Comparison of ENCODE assay signal across 22 cellular contexts in genomic region chr6:132607544-132608233, GRCh38. TPM values are rescaled to one million over a fixed set of nuclear protein-coding genes. Genes with fewer than 3 reads are reported as not detected.
DNase-seq lines count a peak whose midpoint lies in the region; ATAC-seq and TF ChIP-seq lines count a peak whose summit lies in the region.
"Had no signal": no experiment of that assay in that cellular context is flagged by ENCODE, and none has a peak within 500 bp of the region (broad histone marks: within the 10 kb centered on the region; RNA-seq: fewer than 3 reads in every experiment).

No MANE protein-coding gene starts in this region.

- DNase-seq in HT-29 (ENCODE audit: low spot score) (peak; percentile 81), mucosa of gallbladder (ENCODE audit: low spot score) (peak; percentile 21), NCI-H1417 treated with DMSO at 0.1 percent for 48 hours (lab: John Stamatoyannopoulos, UW) (no peak), dedifferentiated amniotic fluid mesenchymal stem cell (ENCODE audit: extremely low spot score) (no peak)
- no peak for DNase-seq in stimulated activated effector memory CD8-positive, alpha-beta T cell treated with anti-CD3 and anti-CD28 coated beads, Interleukin-12 subunit alpha, Interleukin-12 subunit beta, amount 100 ng/mL, for 72 hours (ENCODE audit: low spot score in 2 of 2)
- DNase-seq: activated CD4-positive, alpha-beta T cell treated with anti-CD3 and anti-CD28 coated beads, Interleukin-2, amount 50 U/mL, for 1 hour; activated T-cell treated with anti-CD3 and anti-CD28 coated beads, Interleukin-2, amount 50 U/mL, for 1 hour; cortex of kidney; HCEC 1CT; Kasumi-1; lower lobe of right lung; NCI-H1105 treated with DMSO at 0.1 percent for 48 hours; NCI-H2171; stimulated activated CD4-positive, alpha-beta T cell treated with anti-CD3 and anti-CD28 coated beads, Interleukin-2, amount 100 ng/mL, for 48 hours had no signal

- H3K9me3 Mint-ChIP-seq in stimulated activated effector memory CD8-positive, alpha-beta T cell treated with anti-CD3 and anti-CD28 coated beads, Interleukin-12 subunit alpha, Interleukin-12 subunit beta, amount 100 ng/mL, for 72 hours = no peaks in the 10 kb centered on the region
- H3K9me3 Mint-ChIP-seq: activated naive CD4-positive, alpha-beta T cell treated with anti-CD3 and anti-CD28 coated beads, Interleukin-2, amount 50 U/mL, for 72 hours; brain had no signal

- TF ChIP-seq POLR2A in GM18505 (IDR thresholded peaks at IDR 0.05; ENCODE audit: borderline replicate concordance, extremely low read depth, insufficient read depth, insufficient read length) = no peak

- H3K4me3 Mint-ChIP-seq in stimulated activated effector memory CD8-positive, alpha-beta T cell treated with anti-CD3 and anti-CD28 coated beads, Interleukin-12 subunit alpha, Interleukin-12 subunit beta, amount 100 ng/mL, for 72 hours = no peak overlapping the region
- H3K4me3 Mint-ChIP-seq: brain had no signal

- H3K4me1 Mint-ChIP-seq in stimulated activated effector memory CD8-positive, alpha-beta T cell treated with anti-CD3 and anti-CD28 coated beads, Interleukin-12 subunit alpha, Interleukin-12 subunit beta, amount 100 ng/mL, for 72 hours = no peaks in the 10 kb centered on the region

- ATAC-seq in GM18909 (IDR thresholded peaks at IDR 0.05; ENCODE audit: poor library complexity, unreplicated experiment) = peak; percentile 85
- ATAC-seq in HG02943 (IDR thresholded peaks at IDR 0.05; ENCODE audit: low read depth, unreplicated experiment) = peak; percentile 69
- ATAC-seq in GM18505 (IDR thresholded peaks at IDR 0.05; ENCODE audit: unreplicated experiment) = no peak
- ATAC-seq in stimulated activated effector memory CD8-positive, alpha-beta T cell treated with anti-CD3 and anti-CD28 coated beads, Interleukin-12 subunit alpha, Interleukin-12 subunit beta, amount 100 ng/mL, for 72 hours = no peak
- ATAC-seq: activated naive CD4-positive, alpha-beta T cell treated with anti-CD3 and anti-CD28 coated beads, Interleukin-2, amount 50 U/mL, for 72 hours; gastroesophageal sphincter; lower lobe of right lung had no signal

- no peak overlapping the region for H3K27ac Mint-ChIP-seq in stimulated activated effector memory CD8-positive, alpha-beta T cell treated with anti-CD3 and anti-CD28 coated beads, Interleukin-12 subunit alpha, Interleukin-12 subunit beta, amount 100 ng/mL, for 72 hours
- H3K27ac Mint-ChIP-seq: activated naive CD4-positive, alpha-beta T cell treated with anti-CD3 and anti-CD28 coated beads, Interleukin-2, amount 50 U/mL, for 72 hours; brain had no signal

- no peaks in the 10 kb centered on the region for H3K36me3 Mint-ChIP-seq in stimulated activated effector memory CD8-positive, alpha-beta T cell treated with anti-CD3 and anti-CD28 coated beads, Interleukin-12 subunit alpha, Interleukin-12 subunit beta, amount 100 ng/mL, for 72 hours
- H3K36me3 Mint-ChIP-seq: activated naive CD4-positive, alpha-beta T cell treated with anti-CD3 and anti-CD28 coated beads, Interleukin-2, amount 50 U/mL, for 72 hours; brain had no signal

RNA-seq across cellular contexts. Expression of gene TAAR2, which starts 16.4 kb away (rescaled TPM):
- not detected in 2 replicates for total RNA-seq in HT-29 (2014; rRNA removed; shearing (Covaris generic))
- total RNA-seq in mucosa of gallbladder = not detected
- total RNA-seq: activated naive CD4-positive, alpha-beta T cell treated with anti-CD3 and anti-CD28 coated beads, Interleukin-2, amount 50 U/mL, for 72 hours; Daoy; gastroesophageal sphincter; lower lobe of right lung; omental fat pad had no signal

RNA-seq across cellular contexts. Expression of gene TAAR5, which starts 18.1 kb away (rescaled TPM):
- total RNA-seq in HT-29 (2014; rRNA removed; shearing (Covaris generic)) = not detected in 2 replicates
- total RNA-seq in mucosa of gallbladder = not detected
- total RNA-seq: activated naive CD4-positive, alpha-beta T cell treated with anti-CD3 and anti-CD28 coated beads, Interleukin-2, amount 50 U/mL, for 72 hours; Daoy; gastroesophageal sphincter; lower lobe of right lung; omental fat pad had no signal

RNA-seq across cellular contexts. Expression of gene TAAR6, which starts 37.6 kb away (rescaled TPM):
- total RNA-seq in HT-29 (2014; rRNA removed; shearing (Covaris generic)) = not detected in 2 replicates
- not detected for total RNA-seq in mucosa of gallbladder
- total RNA-seq: activated naive CD4-positive, alpha-beta T cell treated with anti-CD3 and anti-CD28 coated beads, Interleukin-2, amount 50 U/mL, for 72 hours; Daoy; gastroesophageal sphincter; lower lobe of right lung; omental fat pad had no signal

RNA-seq across cellular contexts. Expression of gene TAAR1, which starts 51.3 kb away (rescaled TPM):
- total RNA-seq in HT-29 (2014; rRNA removed; shearing (Covaris generic)) = not detected in 2 replicates
- not detected for total RNA-seq in mucosa of gallbladder
- total RNA-seq: activated naive CD4-positive, alpha-beta T cell treated with anti-CD3 and anti-CD28 coated beads, Interleukin-2, amount 50 U/mL, for 72 hours; Daoy; gastroesophageal sphincter; lower lobe of right lung; omental fat pad had no signal

RNA-seq across cellular contexts. Expression of gene TAAR8, which starts 55.2 kb away (rescaled TPM):
- total RNA-seq in HT-29 (2014; rRNA removed; shearing (Covaris generic)) = not detected in 2 replicates
- not detected for total RNA-seq in mucosa of gallbladder
- total RNA-seq: activated naive CD4-positive, alpha-beta T cell treated with anti-CD3 and anti-CD28 coated beads, Interleukin-2, amount 50 U/mL, for 72 hours; Daoy; gastroesophageal sphincter; lower lobe of right lung; omental fat pad had no signal

Comparison
In these comparisons a context has a peak if more than half of its experiments do, and no peak if none do; other contexts are left out.
1. ATAC-seq: peak in GM18909 (single experiment) and HG02943 (single experiment); none in GM18505 (single experiment) and stimulated activated effector memory CD8-positive, alpha-beta T cell treated with anti-CD3 and anti-CD28 coated beads, Interleukin-12 subunit alpha, Interleukin-12 subunit beta, amount 100 ng/mL, for 72 hours (single experiment).
2. DNase-seq: peak in HT-29 (single experiment) and mucosa of gallbladder (single experiment); none in NCI-H1417 treated with DMSO at 0.1 percent for 48 hours (single experiment), dedifferentiated amniotic fluid mesenchymal stem cell (single experiment) and stimulated activated effector memory CD8-positive, alpha-beta T cell treated with anti-CD3 and anti-CD28 coated beads, Interleukin-12 subunit alpha, Interleukin-12 subunit beta, amount 100 ng/mL, for 72 hours (0 of 2).